Comparison of ENCODE assay signal across 18 cellular contexts in the genomic region with DNA sequence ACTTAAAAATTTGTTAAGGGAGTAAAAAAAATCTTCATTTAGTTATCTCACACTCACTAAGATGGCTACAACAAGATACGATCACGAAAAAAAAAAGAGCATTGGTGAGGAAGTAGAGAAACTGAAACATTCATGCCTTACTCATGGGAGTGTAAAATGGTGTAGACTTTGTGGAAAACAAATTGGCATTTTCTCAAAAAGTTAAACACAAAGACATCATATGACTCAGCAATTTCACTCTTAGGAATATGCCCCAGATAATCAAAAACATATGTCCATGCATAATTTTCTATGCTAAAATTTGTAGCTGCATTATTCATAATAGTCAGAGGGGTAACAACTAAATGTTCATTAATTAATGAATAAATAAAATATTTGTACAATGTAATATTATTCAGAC.
A peak's percentile ranks its signal among the peaks of the same experiment; 100 is the strongest.
DNase-seq lines count a peak whose midpoint lies in the region; ATAC-seq and TF ChIP-seq lines count a peak whose summit lies in the region.
"Had no signal": no experiment of that assay in that cellular context is flagged by ENCODE, and none has a peak within 500 bp of the region (broad histone marks: within the 10 kb centered on the region; RNA-seq: fewer than 3 reads in every experiment).

No MANE protein-coding gene starts in this region.

- intact Hi-C loops in prostate gland (cut with DNase I): no loop called here

- no peak for TF ChIP-seq CTCF in cardiac fibroblast (IDR thresholded peaks at IDR 0.05; ENCODE audit: low read depth, low read length)
- no peak for TF ChIP-seq CTCF in prostate gland (IDR thresholded peaks at IDR 0.05)

- H3K9me3 ChIP-seq in prostate gland: no peaks in the 10 kb centered on the region

- H3K4me1 ChIP-seq in prostate gland (replicated peaks): no peaks in the 10 kb centered on the region

- POLR2A ChIA-PET in HEK293T (lab: Yijun Ruan, JAX): no interaction called here

- no peak for ATAC-seq in GM21515 (IDR thresholded peaks at IDR 0.05; ENCODE audit: unreplicated experiment)
- ATAC-seq: CD8-positive, alpha-beta T cell had no signal

- no peaks in the 10 kb centered on the region for H3K36me3 ChIP-seq in prostate gland

- no peak overlapping the region for H3K27ac ChIP-seq in prostate gland

- no peaks in the 10 kb centered on the region for H3K27me3 ChIP-seq in prostate gland (replicated peaks; ENCODE audit: insufficient read depth)

- H3K4me3 ChIP-seq in cardiac fibroblast (replicated peaks in 1 of 2; ENCODE audit: low read depth in 2 of 2, low read length in 2 of 2): no peak overlapping the region
- no peak overlapping the region for H3K4me3 ChIP-seq in prostate gland

- DNase-seq in EH (ENCODE audit: low read depth) (peak; percentile 44), LHCN-M2 (ENCODE audit: low read depth) (peak; percentile 42), cardiac fibroblast (ENCODE audit: low read depth in 2 of 2) (peak; percentile 18 to 64), myocyte (ENCODE audit: low read depth) (peak; percentile 14), HEK293T (ENCODE audit: extremely low spot score) (no peak), prostate gland (ENCODE audit: low spot score) (no peak), DMS 273 treated with DMSO at 0.1 percent for 48 hours (lab: John Stamatoyannopoulos, UW) (no peak)
- DNase-seq: activated CD4-positive, alpha-beta memory T cell treated with anti-CD3 and anti-CD28 coated beads for 36 hours; activated CD4-positive, CD25-positive, alpha-beta regulatory T cell; CD8-positive, alpha-beta T cell; cerebellar nuclear complex; DMS153; GDM1; NCI-H1105; NCI-H446; SHP77; trophoblast cell had no signal

- TF ChIP-seq POLR2A in prostate gland (IDR thresholded peaks at IDR 0.05): no peak

- CTCF ChIA-PET in HEK293T (lab: Yijun Ruan, JAX): no interaction called here

- 87% methylated on average over 2 of the region's 2 CpGs for WGBS in prostate gland

TF ChIP-seq in HEK293T, 16 proteins besides CTCF, POLR2A, EP300 and RAD21:
- no peak for TF ChIP-seq TARDBP (IDR thresholded peaks at IDR 0.05)
- no peak for TF ChIP-seq SUZ12 (IDR thresholded peaks at IDR 0.05)
- no peak for TF ChIP-seq ARNT (IDR thresholded peaks at IDR 0.05)
- TF ChIP-seq LEF1 (IDR thresholded peaks at IDR 0.05; ENCODE audit: borderline replicate concordance): no peak
- TF ChIP-seq FOXA1 (IDR thresholded peaks at IDR 0.05): no peak
- no peak for TF ChIP-seq BHLHE40 (IDR thresholded peaks at IDR 0.05; ENCODE audit: borderline replicate concordance)
- TF ChIP-seq, protein P1, sequence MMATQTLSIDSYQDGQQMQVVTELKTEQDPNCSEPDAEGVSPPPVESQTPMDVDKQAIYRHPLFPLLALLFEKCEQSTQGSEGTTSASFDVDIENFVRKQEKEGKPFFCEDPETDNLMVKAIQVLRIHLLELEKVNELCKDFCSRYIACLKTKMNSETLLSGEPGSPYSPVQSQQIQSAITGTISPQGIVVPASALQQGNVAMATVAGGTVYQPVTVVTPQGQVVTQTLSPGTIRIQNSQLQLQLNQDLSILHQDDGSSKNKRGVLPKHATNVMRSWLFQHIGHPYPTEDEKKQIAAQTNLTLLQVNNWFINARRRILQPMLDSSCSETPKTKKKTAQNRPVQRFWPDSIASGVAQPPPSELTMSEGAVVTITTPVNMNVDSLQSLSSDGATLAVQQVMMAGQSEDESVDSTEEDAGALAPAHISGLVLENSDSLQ (IDR thresholded peaks at IDR 0.05): no peak
- no peak for TF ChIP-seq SP1 (IDR thresholded peaks at IDR 0.05)

Comparison
In these comparisons a context has a peak if more than half of its experiments do, and no peak if none do; other contexts are left out.
1. DNase-seq: peak in EH (single experiment), LHCN-M2 (single experiment), cardiac fibroblast (2 of 2) and myocyte (single experiment); none in HEK293T (single experiment), prostate gland (single experiment) and DMS 273 treated with DMSO at 0.1 percent for 48 hours (single experiment).